17 cellular contexts compared by ENCODE assay signal in the genomic region with DNA sequence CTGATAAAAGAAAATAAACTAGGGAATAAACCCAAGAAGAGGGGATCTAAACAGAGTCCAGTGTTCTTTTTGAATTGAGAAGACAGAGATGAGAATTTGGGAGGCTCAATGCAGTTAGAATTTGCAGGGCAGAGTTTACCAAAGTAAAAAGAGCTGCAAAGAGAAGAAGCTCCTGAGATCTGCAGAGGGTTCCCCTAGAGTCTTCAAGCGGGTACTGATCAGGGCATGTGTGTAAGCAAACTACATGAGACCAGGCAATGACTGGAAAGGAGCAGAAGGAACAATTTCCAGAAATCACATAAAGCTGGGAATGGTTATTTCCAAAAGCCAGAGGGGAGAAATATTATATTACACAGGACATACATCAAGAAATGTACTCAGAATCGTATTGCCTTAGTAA.
"Had no signal": no experiment of that assay in that cellular context is flagged by ENCODE, and none has a peak within 500 bp of the region (broad histone marks: within the 10 kb centered on the region; RNA-seq: fewer than 3 reads in every experiment).

No MANE protein-coding gene starts in this region.

- ATAC-seq: activated CD4-positive, CD25-positive, alpha-beta regulatory T cell treated with anti-CD3 and anti-CD28 coated beads, Interleukin-2, amount 50 U/mL, for 24 hours; activated T-helper 17 cell treated with anti-CD3 and anti-CD28 coated beads, Interleukin-2, amount 50 U/mL, for 72 hours; right cardiac atrium; stimulated activated naive CD8-positive, alpha-beta T cell treated with anti-CD3 and anti-CD28 coated beads, Interleukin-15, Interleukin-2, amounts not matched to agents 100 U/mL and 50 U/mL, for 24 hours had no signal

- H3K4me1 Mint-ChIP-seq: activated T-helper 17 cell treated with anti-CD3 and anti-CD28 coated beads, Interleukin-2, amount 50 U/mL, for 72 hours; nephron progenitor cell had no signal

- H3K27ac Mint-ChIP-seq: activated T-helper 17 cell treated with anti-CD3 and anti-CD28 coated beads, Interleukin-2, amount 50 U/mL, for 72 hours; nephron progenitor cell; type B pancreatic cell had no signal

- H3K36me3 Mint-ChIP-seq: type B pancreatic cell had no signal

- H3K36me3 ChIP-seq: prostate gland, suprapubic skin had no signal

- H3K9me3 Mint-ChIP-seq: activated T-helper 17 cell treated with anti-CD3 and anti-CD28 coated beads, Interleukin-2, amount 50 U/mL, for 72 hours; nephron progenitor cell had no signal

- H3K27me3 ChIP-seq: suprapubic skin had no signal

- H3K4me3 Mint-ChIP-seq: activated T-helper 17 cell treated with anti-CD3 and anti-CD28 coated beads, Interleukin-2, amount 50 U/mL, for 72 hours; nephron progenitor cell; type B pancreatic cell had no signal

- DNase-seq: activated CD4-positive, alpha-beta T cell treated with anti-CD3 and anti-CD28 coated beads, Interleukin-2, amount 50 U/mL, for 1 hour; activated naive CD4-positive, alpha-beta T cell treated with Interleukin-2 at 50 U/mL for 16 hours; anterior cingulate cortex; effector CD8-positive, alpha-beta T cell; foreskin fibroblast; kidney glomerular epithelial cell; nephron progenitor cell; right cardiac atrium; stimulated activated CD4-positive, alpha-beta T cell treated with anti-CD3 and anti-CD28 coated beads, Interleukin-4, amount 100 ng/mL, for 4 hours; stimulated activated CD8-positive, alpha-beta memory T cell treated with anti-CD3 and anti-CD28 coated beads, Interleukin-4, amount 100 ng/mL, for 48 hours; stimulated activated naive CD8-positive, alpha-beta T cell treated with anti-CD3 and anti-CD28 coated beads, Interleukin-15, Interleukin-2, amounts not matched to agents 100 U/mL and 50 U/mL, for 24 hours had no signal

- H3K27me3 Mint-ChIP-seq: type B pancreatic cell had no signal

- H3K27ac ChIP-seq: prostate gland, skin epidermis, suprapubic skin had no signal

- H3K4me3 ChIP-seq: prostate gland, skin epidermis, suprapubic skin had no signal

- H3K4me1 ChIP-seq: prostate gland, suprapubic skin had no signal

- H3K9me3 ChIP-seq: prostate gland, suprapubic skin had no signal
